28 cellular contexts compared by ENCODE assay signal in the genomic region with DNA sequence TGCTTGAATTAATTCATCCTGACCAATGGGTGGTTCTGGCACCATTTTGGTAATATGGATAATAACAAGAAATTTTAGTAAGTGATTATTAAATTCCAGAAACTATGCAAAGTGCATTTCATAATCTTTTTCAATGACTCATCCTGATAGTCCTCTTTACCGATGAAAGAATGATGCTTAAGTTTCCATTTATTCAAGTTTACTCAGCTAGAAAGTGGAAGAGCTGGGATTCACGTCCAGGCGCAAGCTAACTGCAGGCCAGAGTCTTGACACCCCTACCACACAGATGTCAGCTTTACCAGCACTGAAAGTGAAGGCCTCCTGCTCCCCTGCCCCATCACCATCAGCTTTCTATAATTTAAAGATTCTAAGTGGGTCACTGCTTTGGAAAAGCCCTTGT.
A peak's percentile ranks its signal among the peaks of the same experiment; 100 is the strongest.
DNase-seq lines count a peak whose midpoint lies in the region; ATAC-seq and TF ChIP-seq lines count a peak whose summit lies in the region.
"Had no signal": no experiment of that assay in that cellular context is flagged by ENCODE, and none has a peak within 500 bp of the region (broad histone marks: within the 10 kb centered on the region; RNA-seq: fewer than 3 reads in every experiment).

No MANE protein-coding gene starts in this region.

- no peak overlapping the region for H3K4me3 Mint-ChIP-seq in nephron
- H3K4me3 Mint-ChIP-seq in activated CD8-positive, alpha-beta memory T cell treated with anti-CD3 and anti-CD28 coated beads, Interleukin-2, amount 10 ng/mL, durations not matched to agents 7 days and 5 days: no peak overlapping the region
- H3K4me3 Mint-ChIP-seq: CD4-positive, alpha-beta T cell; naive thymus-derived CD4-positive, alpha-beta T cell; stimulated activated memory B cell treated with anti-CD40 and anti-IgM and Interleukin-4, amounts not matched to agents 10 μg/mL and 1 μg/mL and 100 μg/mL, for 72 hours; type B pancreatic cell had no signal

- no peaks in the 10 kb centered on the region for H3K4me1 Mint-ChIP-seq in nephron
- no peaks in the 10 kb centered on the region for H3K4me1 Mint-ChIP-seq in activated CD8-positive, alpha-beta memory T cell treated with anti-CD3 and anti-CD28 coated beads, Interleukin-2, amount 10 ng/mL, durations not matched to agents 7 days and 5 days
- H3K4me1 Mint-ChIP-seq: naive thymus-derived CD4-positive, alpha-beta T cell; stimulated activated memory B cell treated with anti-CD40 and anti-IgM and Interleukin-4, amounts not matched to agents 10 μg/mL and 1 μg/mL and 100 μg/mL, for 72 hours had no signal

- H3K4me3 ChIP-seq in AG10803 (ENCODE audit: low read length) (no peak overlapping the region), choroid plexus epithelial cell (ENCODE audit: low read depth, low read length) (no peak overlapping the region)
- H3K4me3 ChIP-seq: colonic mucosa, MG63, PC-9 had no signal

- TF ChIP-seq CTCF in AG10803 (conservative IDR thresholded peaks at IDR 0.05; ENCODE audit: low read length) (no peak), choroid plexus epithelial cell (conservative IDR thresholded peaks at IDR 0.05; ENCODE audit: low read depth, low read length) (no peak), nephron (IDR thresholded peaks at IDR 0.05; ENCODE audit: unreplicated experiment in 3 of 3) (no peak)

- no peaks in the 10 kb centered on the region for H3K36me3 Mint-ChIP-seq in nephron (ENCODE audit: low read depth)
- no peaks in the 10 kb centered on the region for H3K36me3 Mint-ChIP-seq in activated CD8-positive, alpha-beta memory T cell treated with anti-CD3 and anti-CD28 coated beads, Interleukin-2, amount 10 ng/mL, durations not matched to agents 7 days and 5 days
- H3K36me3 Mint-ChIP-seq: activated naive CD4-positive, alpha-beta T cell treated with anti-CD3 and anti-CD28 coated beads, Interleukin-2, amount 50 U/mL, for 72 hours; naive thymus-derived CD4-positive, alpha-beta T cell; stimulated activated memory B cell treated with anti-CD40 and anti-IgM and Interleukin-4, amounts not matched to agents 10 μg/mL and 1 μg/mL and 100 μg/mL, for 72 hours had no signal

- CTCF ChIA-PET in activated CD8-positive, alpha-beta memory T cell treated with anti-CD3 and anti-CD28 coated beads, Interleukin-2, amount 10 ng/mL, durations not matched to agents 7 days and 5 days (lab: Charles Lee): no interaction called here

- no peaks in the 10 kb centered on the region for H3K9me3 Mint-ChIP-seq in nephron
- no peaks in the 10 kb centered on the region for H3K9me3 Mint-ChIP-seq in activated CD8-positive, alpha-beta memory T cell treated with anti-CD3 and anti-CD28 coated beads, Interleukin-2, amount 10 ng/mL, durations not matched to agents 7 days and 5 days (ENCODE audit: low read depth)
- H3K9me3 Mint-ChIP-seq: CD4-positive, alpha-beta T cell had no signal

- no peaks in the 10 kb centered on the region for H3K27me3 Mint-ChIP-seq in nephron (ENCODE audit: low read depth)
- H3K27me3 Mint-ChIP-seq in activated CD8-positive, alpha-beta memory T cell treated with anti-CD3 and anti-CD28 coated beads, Interleukin-2, amount 10 ng/mL, durations not matched to agents 7 days and 5 days: no peaks in the 10 kb centered on the region
- H3K27me3 Mint-ChIP-seq: CD4-positive, alpha-beta T cell; stimulated activated memory B cell treated with anti-CD40 and anti-IgM and Interleukin-4, amounts not matched to agents 10 μg/mL and 1 μg/mL and 100 μg/mL, for 72 hours; type B pancreatic cell had no signal

- peak; percentile 50 for DNase-seq in AG10803 (ENCODE audit: low read depth)
- DNase-seq in NCI-H226: peak; percentile 55
- peak; percentile 41 for DNase-seq in choroid plexus epithelial cell (ENCODE audit: low read depth)
- no peak for DNase-seq in SHP77 (lab: John Stamatoyannopoulos, UW)
- no peak for DNase-seq in GF-D8 (lab: John Stamatoyannopoulos, UW)
- DNase-seq in effector CD8-positive, alpha-beta T cell (lab: John Stamatoyannopoulos, UW): no peak
- DNase-seq in activated CD8-positive, alpha-beta memory T cell treated with anti-CD3 and anti-CD28 coated beads, Interleukin-2, amount 10 ng/mL, durations not matched to agents 7 days and 5 days: no peak
- DNase-seq: activated CD4-positive, alpha-beta T cell treated with anti-CD3 and anti-CD28 coated beads for 4 hours; activated effector memory CD4-positive, alpha-beta T cell treated with Interleukin-2 at 50 U/mL for 16 hours; CD4-positive, alpha-beta T cell; colonic mucosa; effector CD4-positive, alpha-beta T cell; erythroblast; KG1; kidney; MG63; naive thymus-derived CD4-positive, alpha-beta T cell; NCI-H1105 treated with DMSO at 0.1 percent for 48 hours; NCI-H2029; NCI-H69; PC-9; Right ventricle myocardium superior; SW 1271; T-helper 9 cell had no signal

- peak overlapping the region; percentile 9 to 80 (median 78) for H3K27ac Mint-ChIP-seq in nephron
- no peak overlapping the region for H3K27ac Mint-ChIP-seq in activated CD8-positive, alpha-beta memory T cell treated with anti-CD3 and anti-CD28 coated beads, Interleukin-2, amount 10 ng/mL, durations not matched to agents 7 days and 5 days
- H3K27ac Mint-ChIP-seq: activated naive CD4-positive, alpha-beta T cell treated with anti-CD3 and anti-CD28 coated beads, Interleukin-2, amount 50 U/mL, for 72 hours; CD4-positive, alpha-beta T cell; naive thymus-derived CD4-positive, alpha-beta T cell; stimulated activated memory B cell treated with anti-CD40 and anti-IgM and Interleukin-4, amounts not matched to agents 10 μg/mL and 1 μg/mL and 100 μg/mL, for 72 hours; type B pancreatic cell had no signal

- ATAC-seq in activated CD8-positive, alpha-beta memory T cell treated with anti-CD3 and anti-CD28 coated beads, Interleukin-2, amount 10 ng/mL, durations not matched to agents 7 days and 5 days: no peak
- ATAC-seq: naive thymus-derived CD4-positive, alpha-beta T cell; stimulated activated memory B cell treated with anti-CD40 and anti-IgM and Interleukin-4, amounts not matched to agents 10 μg/mL and 1 μg/mL and 100 μg/mL, for 72 hours had no signal

Comparison
In these comparisons a context has a peak if more than half of its experiments do, and no peak if none do; other contexts are left out.
1. DNase-seq: peak in AG10803 (single experiment), NCI-H226 (single experiment) and choroid plexus epithelial cell (single experiment); none in SHP77 (0 of 2), GF-D8 (single experiment), effector CD8-positive, alpha-beta T cell (single experiment) and activated CD8-positive, alpha-beta memory T cell treated with anti-CD3 and anti-CD28 coated beads, Interleukin-2, amount 10 ng/mL, durations not matched to agents 7 days and 5 days (single experiment).